ENCODE assay signal across 12 cellular contexts in the genomic region with DNA sequence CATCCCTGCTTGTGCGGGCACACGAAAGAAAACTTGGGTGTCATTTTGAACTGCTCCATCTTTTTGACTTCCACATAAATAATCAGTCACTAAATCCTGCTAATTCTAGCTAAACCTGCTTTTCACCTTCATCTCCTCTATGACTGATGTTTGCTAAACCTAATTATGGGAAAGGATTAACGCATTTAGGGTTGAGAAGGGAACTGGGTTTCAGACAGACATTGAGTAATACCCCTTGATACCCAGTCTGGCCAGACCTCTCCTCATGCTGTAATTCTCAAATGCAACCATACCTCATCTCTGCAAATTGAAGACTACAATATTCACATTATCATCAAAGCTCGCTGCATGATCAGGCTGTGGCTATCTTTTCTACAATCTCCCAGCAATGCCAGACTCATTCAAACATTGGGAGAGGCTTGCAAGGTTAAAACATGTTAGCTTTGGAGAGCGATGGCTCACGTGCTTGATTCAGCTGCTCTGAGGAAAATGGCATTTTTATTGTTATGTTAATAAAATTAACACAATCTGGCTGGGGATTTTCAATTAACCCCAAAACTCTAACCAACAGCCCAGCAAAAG. TPM values are rescaled to one million over a fixed set of nuclear protein-coding genes. Genes with fewer than 3 reads are reported as not detected.
DNase-seq lines count a peak whose midpoint lies in the region; ATAC-seq, FAIRE-seq and TF ChIP-seq lines count a peak whose summit lies in the region.
"Had no signal": no experiment of that assay in that cellular context is flagged by ENCODE, and none has a peak within 500 bp of the region (broad histone marks: within the 10 kb centered on the region; RNA-seq: fewer than 3 reads in every experiment).

No MANE protein-coding gene starts in this region.

- peak overlapping the region; percentile 84 for H3K4me3 Mint-ChIP-seq in activated naive CD4-positive, alpha-beta T cell treated with anti-CD3 and anti-CD28 coated beads, Interleukin-2, amount 50 U/mL, for 24 hours
- peak overlapping the region; percentile 73 for H3K4me3 Mint-ChIP-seq in T-helper 17 cell

- H3K27me3 ChIP-seq in esophagus squamous epithelium: no peaks in the 10 kb centered on the region
- no peaks in the 10 kb centered on the region for H3K27me3 ChIP-seq in heart left ventricle
- H3K27me3 ChIP-seq: sigmoid colon had no signal

- no peak for TF ChIP-seq POLR2A in esophagus squamous epithelium (IDR thresholded peaks at IDR 0.05)
- no peak for TF ChIP-seq POLR2A in heart left ventricle (IDR thresholded peaks at IDR 0.05)

- H3K27ac ChIP-seq in esophagus squamous epithelium (peak overlapping the region in 3 of 4 donors; percentile 11 to 69 (median 54)), heart left ventricle (peak overlapping the region in 1 of 12 donors; percentile 29)

- ATAC-seq in T-helper 17 cell (no peak), heart left ventricle (no peak), GM19395 (IDR thresholded peaks at IDR 0.05; ENCODE audit: unreplicated experiment) (no peak)

- peak; percentile 95 for FAIRE-seq in urothelium cell line (lab: Jason Lieb, UNC)

- H3K9me3 ChIP-seq in T-helper 17 cell (ENCODE audit: control insufficient read depth, low read length, poor library complexity, severe bottlenecking) (no peaks in the 10 kb centered on the region), esophagus squamous epithelium (no peaks in the 10 kb centered on the region), heart left ventricle (no peaks in the 10 kb centered on the region)
- H3K9me3 ChIP-seq: sigmoid colon had no signal

- peaks cover 0 to 21% (median 15%) of the 10 kb centered on the region in 3 donors for H3K36me3 ChIP-seq in esophagus squamous epithelium
- H3K36me3 ChIP-seq in heart left ventricle: peaks cover 0 to 44% (median 23%) of the 10 kb centered on the region in 9 donors

- H3K4me1 ChIP-seq in esophagus squamous epithelium (peaks cover 38 to 77% (median 56%) of the 10 kb centered on the region in 3 donors), heart left ventricle (peaks cover 9 to 68% (median 50%) of the 10 kb centered on the region in 12 donors)

- H3K4me3 ChIP-seq in esophagus squamous epithelium (no peak overlapping the region), heart left ventricle (no peak overlapping the region)
- H3K4me3 ChIP-seq: sigmoid colon had no signal

- peak overlapping the region; percentile 73 for H3K27ac Mint-ChIP-seq in activated naive CD4-positive, alpha-beta T cell treated with anti-CD3 and anti-CD28 coated beads, Interleukin-2, amount 50 U/mL, for 24 hours
- H3K27ac Mint-ChIP-seq in T-helper 17 cell: peak overlapping the region; percentile 97

- intact Hi-C loops in esophagus squamous epithelium (cut with DNase I): no loop called here
- intact Hi-C loops in heart left ventricle (cut with DNase I): no loop called here

- no peaks in the 10 kb centered on the region for H3K9me3 Mint-ChIP-seq in activated naive CD4-positive, alpha-beta T cell treated with anti-CD3 and anti-CD28 coated beads, Interleukin-2, amount 50 U/mL, for 24 hours

- H3K4me1 Mint-ChIP-seq in activated naive CD4-positive, alpha-beta T cell treated with anti-CD3 and anti-CD28 coated beads, Interleukin-2, amount 50 U/mL, for 24 hours: peaks cover 80% of the 10 kb centered on the region
- peaks cover 63% of the 10 kb centered on the region for H3K4me1 Mint-ChIP-seq in T-helper 17 cell

- H3K36me3 Mint-ChIP-seq in activated naive CD4-positive, alpha-beta T cell treated with anti-CD3 and anti-CD28 coated beads, Interleukin-2, amount 50 U/mL, for 24 hours: peaks cover 18% of the 10 kb centered on the region
- H3K36me3 Mint-ChIP-seq in T-helper 17 cell (ENCODE audit: low read depth): peaks cover 10% of the 10 kb centered on the region

- no peaks in the 10 kb centered on the region for H3K27me3 Mint-ChIP-seq in activated naive CD4-positive, alpha-beta T cell treated with anti-CD3 and anti-CD28 coated beads, Interleukin-2, amount 50 U/mL, for 24 hours
- H3K27me3 Mint-ChIP-seq in T-helper 17 cell: no peaks in the 10 kb centered on the region

- 45 to 58% methylated on average over 6 of the region's 6 CpGs for WGBS in esophagus squamous epithelium, 2 donors
- 70 to 76% (median 76%) methylated on average over 6 of the region's 6 CpGs for WGBS in heart left ventricle, 4 donors

- no peak for DNase-seq in activated naive CD4-positive, alpha-beta T cell treated with anti-CD3 and anti-CD28 coated beads, Interleukin-2, amount 50 U/mL, for 16 hours
- DNase-seq in T-helper 17 cell: no peak
- DNase-seq in esophagus squamous epithelium (lab: John Stamatoyannopoulos, UW): no peak
- no peak for DNase-seq in urothelium cell line (ENCODE audit: low spot score)
- no peak for DNase-seq in glomerular visceral epithelial cell (ENCODE audit: extremely low spot score)
- no peak for DNase-seq in heart left ventricle
- DNase-seq: activated gamma-delta T cell, NCI-H774, sigmoid colon, T1000 had no signal

- TF ChIP-seq CTCF in esophagus squamous epithelium (IDR thresholded peaks at IDR 0.05) (no peak), heart left ventricle (IDR thresholded peaks at IDR 0.05) (no peak)

RNA-seq across cellular contexts. Expression of gene HPS4, which starts 2.4 kb away (rescaled TPM):
- 10 to 100 TPM; 44.1 to 54.6 TPM for total RNA-seq in T-helper 17 cell
- 10 to 100 TPM; 21.9 to 28.5 (median 24.5) TPM for total RNA-seq in esophagus squamous epithelium
- total RNA-seq in heart left ventricle: 10 to 100 TPM in 5 of 9 donors, 1 to 10 TPM in 4; 6.9 to 15.0 (median 10.3) TPM
- 1 to 10 TPM; 6.2 to 7.2 TPM for polyA plus RNA-seq in heart left ventricle

RNA-seq across cellular contexts. Expression of gene SRRD, which starts 2.5 kb away (rescaled TPM):
- total RNA-seq in T-helper 17 cell (10 to 100 TPM; 15.1 to 18.7 TPM), esophagus squamous epithelium (10 to 100 TPM; 11.4 to 27.3 (median 13.6) TPM), heart left ventricle (10 to 100 TPM; 18.2 to 28.9 (median 23.4) TPM)
- 10 to 100 TPM; 11.3 to 24.6 TPM for polyA plus RNA-seq in heart left ventricle

RNA-seq across cellular contexts. Expression of gene TFIP11, which starts 31.1 kb away (rescaled TPM):
- total RNA-seq in T-helper 17 cell: 100 to 1,000 TPM in 1 of 2 donors, 10 to 100 TPM in 1; 84.0 to 104 TPM
- total RNA-seq in esophagus squamous epithelium: 10 to 100 TPM; 21.6 to 27.1 (median 25.8) TPM
- total RNA-seq in heart left ventricle: 10 to 100 TPM; 15.1 to 28.0 (median 23.1) TPM
- polyA plus RNA-seq in heart left ventricle: 10 to 100 TPM; 17.3 to 23.8 TPM

RNA-seq across cellular contexts. Expression of gene ASPHD2, which starts 52.1 kb away (rescaled TPM):
- 1 to 10 TPM; 1.6 to 2.4 TPM for total RNA-seq in T-helper 17 cell
- total RNA-seq in esophagus squamous epithelium: 1 to 10 TPM; 1.3 to 2.1 (median 2.0) TPM
- total RNA-seq in heart left ventricle: 1 to 10 TPM in 1 of 9 donors, under 1 TPM in 7, not detected in 1; 0.07 to 1.5 (median 0.14) TPM
- polyA plus RNA-seq in heart left ventricle: under 1 TPM in 1 of 2 donors, not detected in 1; 0.12 TPM
